Comparison of ENCODE assay signal across 25 cellular contexts in genomic region chr2:31863867-31864266, GRCh38.
DNase-seq lines count a peak whose midpoint lies in the region; ATAC-seq, FAIRE-seq and TF ChIP-seq lines count a peak whose summit lies in the region.
"Had no signal": no experiment of that assay in that cellular context is flagged by ENCODE, and none has a peak within 500 bp of the region (broad histone marks: within the 10 kb centered on the region; RNA-seq: fewer than 3 reads in every experiment).

No MANE protein-coding gene starts in this region.

- CTCF ChIA-PET in HepG2 (lab: Yijun Ruan, JAX; ENCODE audit: low intra/inter-chr PET ratio, low total read pairs) (no interaction called here), IMR-90 (lab: Yijun Ruan, JAX) (no interaction called here)

- TF ChIP-seq RAD21 in HepG2 (CRISPR knock-in tag; IDR thresholded peaks at IDR 0.05) (no peak), IMR-90 (IDR thresholded peaks at IDR 0.05; ENCODE audit: low read length) (no peak)

- ATAC-seq in HepG2 (no peak), right lobe of liver (no peak), IMR-90 (ENCODE audit: low read depth) (no peak), GM18861 (IDR thresholded peaks at IDR 0.05; ENCODE audit: unreplicated experiment) (no peak), lower lobe of right lung (no peak)
- ATAC-seq: GM12878 had no signal

- intact Hi-C loops in HepG2 (cut with micrococcal nuclease; ENCODE audit: unreplicated experiment): no loop called here
- intact Hi-C loops in right lobe of liver (cut with DNase I): no loop called here
- intact Hi-C loops in IMR-90 (cut with micrococcal nuclease): no loop called here
- intact Hi-C loops in lower lobe of right lung (cut with DNase I): no loop called here

- H3K27me3 ChIP-seq in HepG2 (ENCODE audit: control insufficient read depth in 1 of 2, insufficient read depth in 2 of 2, low read length in 2 of 2) (no peaks in the 10 kb centered on the region), right lobe of liver (no peaks in the 10 kb centered on the region), IMR-90 (ENCODE audit: control insufficient read depth, insufficient read depth, low read length) (no peaks in the 10 kb centered on the region), lower lobe of right lung (ENCODE audit: low read depth) (no peaks in the 10 kb centered on the region)
- H3K27me3 ChIP-seq: BE2C, BLaER1 had no signal

- H2BK5ac ChIP-seq in IMR-90 (ENCODE audit: low read depth, low read length, poor library complexity, severe bottlenecking): no peak overlapping the region

- POLR2A ChIA-PET in HepG2 (lab: Yijun Ruan, JAX): no interaction called here
- POLR2A ChIA-PET in IMR-90 (lab: Charles Lee; ENCODE audit: unreplicated experiment): no interaction called here

- peaks cover 0 to 1% of the 10 kb centered on the region in 2 experiments; a peak in 2 of 5 replicates for H3K36me3 ChIP-seq in HepG2 (replicated peaks in 1 of 2; ENCODE audit: control insufficient read depth in 1 of 2, insufficient read depth in 2 of 2, low read length in 2 of 2)
- H3K36me3 ChIP-seq in right lobe of liver: no peaks in the 10 kb centered on the region
- H3K36me3 ChIP-seq in IMR-90 (ENCODE audit: control insufficient read depth, insufficient read depth, low read length): no peaks in the 10 kb centered on the region
- peaks cover 12% of the 10 kb centered on the region for H3K36me3 ChIP-seq in lower lobe of right lung
- H3K36me3 ChIP-seq: BE2C had no signal

- peaks cover 3% of the 10 kb centered on the region; the same call in 1 of the 2 replicates for H3K9me1 ChIP-seq in IMR-90 (ENCODE audit: insufficient read depth, low read length)

- no peak overlapping the region for H3K9ac ChIP-seq in HepG2 (ENCODE audit: insufficient read depth, low read depth, low read length)
- H3K9ac ChIP-seq in IMR-90 (ENCODE audit: low read depth, low read length): no peak overlapping the region
- H3K9ac ChIP-seq: BLaER1 had no signal

- dilution Hi-C loops in IMR-90 (cut with HindIII; ENCODE audit: low sequenced_read_pairs, unreplicated experiment): no loop called here

- H3K56ac ChIP-seq in IMR-90 (ENCODE audit: extremely low read depth, insufficient read depth, low read length): no peak overlapping the region

- H2AK5ac ChIP-seq in IMR-90 (ENCODE audit: low read depth, low read length): no peak overlapping the region

- H4K5ac ChIP-seq in IMR-90 (ENCODE audit: low read depth, low read length): no peak overlapping the region

- H2AFZ ChIP-seq in HepG2 (ENCODE audit: low read length) (no peak overlapping the region), IMR-90 (replicated peaks; ENCODE audit: low read length, poor library complexity) (no peak overlapping the region)

- BruUV-seq in HepG2 (replicated peaks; lab: Mats Ljungman, UMichigan): TSS peak; percentile 19
- no TSS peak for BruUV-seq in IMR-90 (replicated peaks; lab: Mats Ljungman, UMichigan)

- TF ChIP-seq POLR2A in HepG2 (IDR thresholded peaks at IDR 0.05; ENCODE audit: insufficient read depth in 1 of 2, low read depth in 2 of 2, low read length in 2 of 2) (no peak), right lobe of liver (IDR thresholded peaks at IDR 0.05) (no peak), IMR-90 (IDR thresholded peaks at IDR 0.05; ENCODE audit: low read depth, low read length) (no peak)

- H3K4me3 ChIP-seq in HepG2 (replicated peaks in 1 of 3; ENCODE audit: insufficient read depth in 1 of 3, low read depth in 2 of 3, low read length in 3 of 3) (no peak overlapping the region), right lobe of liver (no peak overlapping the region), IMR-90 (ENCODE audit: insufficient read depth, low read depth, low read length) (no peak overlapping the region), lower lobe of right lung (no peak overlapping the region)
- H3K4me3 ChIP-seq: BLaER1, GM12878 had no signal

- no peak overlapping the region for H2BK20ac ChIP-seq in IMR-90 (ENCODE audit: low read depth, low read length)

- in situ Hi-C loops in HepG2 (cut with HindIII; ENCODE audit: extremely low pct_ligation_motif_present, low pct_unique_long_range_greater_than_20kb) (no loop called here), IMR-90 (cut with MboI; ENCODE audit: low sequenced_read_pairs) (no loop called here)

- no peaks in the 10 kb centered on the region for H3K4me1 ChIP-seq in HepG2 (ENCODE audit: insufficient read depth, low read length)
- H3K4me1 ChIP-seq in right lobe of liver: no peaks in the 10 kb centered on the region
- peaks cover 2% of the 10 kb centered on the region; the same call in 1 of the 2 replicates for H3K4me1 ChIP-seq in IMR-90 (ENCODE audit: control insufficient read depth, insufficient read depth, low read length)
- H3K4me1 ChIP-seq in lower lobe of right lung: no peaks in the 10 kb centered on the region
- H3K4me1 ChIP-seq: BE2C had no signal

- H2AK9ac ChIP-seq in IMR-90 (replicated peaks; ENCODE audit: low read depth, low read length, poor library complexity): no peak overlapping the region

- no peak for FAIRE-seq in HepG2 (lab: Jason Lieb, UNC)
- FAIRE-seq: GM12878, GM12892, GM18507, GM19239 had no signal

- TF ChIP-seq CTCF in HepG2 (CRISPR knock-in tag; IDR thresholded peaks at IDR 0.05) (no peak), right lobe of liver (IDR thresholded peaks at IDR 0.05) (no peak), IMR-90 (conservative IDR thresholded peaks at IDR 0.05; ENCODE audit: low read depth, low read length) (no peak), lower lobe of right lung (IDR thresholded peaks at IDR 0.05) (no peak)

- no peak for TF ChIP-seq EP300 in HepG2 (IDR thresholded peaks at IDR 0.05; ENCODE audit: low read depth in 2 of 2, low read length in 2 of 2)
- TF ChIP-seq EP300 in HepG2 (CRISPR knock-in tag; IDR thresholded peaks at IDR 0.05; ENCODE audit: borderline replicate concordance): no peak

- DNase-seq in HepG2 (ENCODE audit: low spot score): no peak
- DNase-seq in right lobe of liver: no peak
- no peak for DNase-seq in IMR-90
- DNase-seq in lower lobe of right lung: no peak
- DNase-seq: ACHN; BE2C; C1 segment of cervical spinal cord; CD4-positive, alpha-beta memory T cell; CD4-positive, CD25-positive, alpha-beta regulatory T cell; CD8-positive, alpha-beta memory T cell; COR-L47; DMS 273 treated with DMSO at 0.1 percent for 48 hours; DMS153; DMS53; DMS79; DND-41; EL; GDM1 had no signal

- H4K20me1 ChIP-seq in HepG2 (ENCODE audit: insufficient read depth, low read length): no peaks in the 10 kb centered on the region
- no peaks in the 10 kb centered on the region for H4K20me1 ChIP-seq in IMR-90 (ENCODE audit: insufficient read depth, low read length)
- H4K20me1 ChIP-seq: BLaER1 had no signal

- no peak overlapping the region for H3K18ac ChIP-seq in IMR-90 (ENCODE audit: low read depth, low read length)

- H3K9me3 ChIP-seq in HepG2 (ENCODE audit: low read length) (no peaks in the 10 kb centered on the region), right lobe of liver (no peaks in the 10 kb centered on the region), IMR-90 (ENCODE audit: control insufficient read depth, insufficient read depth, low read length) (no peaks in the 10 kb centered on the region), lower lobe of right lung (no peaks in the 10 kb centered on the region)
- H3K9me3 ChIP-seq: BE2C, BLaER1 had no signal

- H2BK120ac ChIP-seq in IMR-90 (ENCODE audit: low read depth, low read length): no peak overlapping the region

- H3K79me2 ChIP-seq in HepG2 (ENCODE audit: insufficient read depth, low read length): no peaks in the 10 kb centered on the region

- H3K4me2 ChIP-seq in HepG2 (ENCODE audit: low read depth, low read length): no peak overlapping the region
- H3K4me2 ChIP-seq in IMR-90 (ENCODE audit: low read depth, low read length): no peak overlapping the region
- H3K4me2 ChIP-seq: BLaER1 had no signal

- H3K27ac ChIP-seq in HepG2 (ENCODE audit: extremely low read length, insufficient read depth, low read length) (no peak overlapping the region), right lobe of liver (no peak overlapping the region), IMR-90 (ENCODE audit: insufficient read depth, low read length) (no peak overlapping the region), lower lobe of right lung (no peak overlapping the region)
- H3K27ac ChIP-seq: 22Rv1, BLaER1 had no signal

- H4K91ac ChIP-seq in IMR-90 (ENCODE audit: insufficient read depth, low read depth, low read length): no peak overlapping the region

- no peak overlapping the region for H3K23ac ChIP-seq in IMR-90 (ENCODE audit: low read depth, low read length)

- WGBS in HepG2 (ENCODE audit: low lambda C conversion rate): 98% methylated on average over 3 of the region's 3 CpGs
- WGBS in right lobe of liver (ENCODE audit: insufficient coverage, low coverage, low lambda C conversion rate, missing lambda C conversion rate): 98% methylated on average over 3 of the region's 3 CpGs
- no CpG with 5 or more reads among the region's 3 CpGs for WGBS in IMR-90 (ENCODE audit: extremely low coverage in 2 of 2, insufficient read length in 1 of 2), 2 experiments

- no peaks in the 10 kb centered on the region; a peak in 1 of 4 replicates for H3K79me1 ChIP-seq in IMR-90 (ENCODE audit: low read depth in 1 of 2, low read length in 2 of 2)

- no peak overlapping the region for H3K4ac ChIP-seq in IMR-90 (ENCODE audit: low read depth, low read length)

- no peak overlapping the region for H2BK15ac ChIP-seq in IMR-90 (ENCODE audit: low read depth, low read length)

- no peak overlapping the region for H4K8ac ChIP-seq in IMR-90 (ENCODE audit: low read depth in 2 of 2, low read length in 2 of 2)

- H3K14ac ChIP-seq in IMR-90 (replicated peaks; ENCODE audit: low read depth, low read length): no peak overlapping the region

TF ChIP-seq in HepG2, 621 proteins besides CTCF, POLR2A, EP300 and RAD21 (continues in another document):
- TF ChIP-seq U2AF1 (optimal IDR thresholded peaks at IDR 0.05; ENCODE audit: low read depth, low read length): no peak

TF ChIP-seq in IMR-90, 13 proteins besides CTCF, POLR2A, EP300 and RAD21:
- TF ChIP-seq RCOR1 (IDR thresholded peaks at IDR 0.05; ENCODE audit: insufficient replicate concordance, low read length) (no peak), MAFK (IDR thresholded peaks at IDR 0.05; ENCODE audit: low read depth, low read length) (peak; percentile 63)
